In genomic region chr3:87082806-87083440, GRCh38 we compare ENCODE assay signal across 8 cellular contexts.
A peak's percentile ranks its signal among the peaks of the same experiment; 100 is the strongest.
DNase-seq lines count a peak whose midpoint lies in the region; ATAC-seq and TF ChIP-seq lines count a peak whose summit lies in the region.

No MANE protein-coding gene starts in this region.

- H3K27ac ChIP-seq in foreskin keratinocyte: no peak overlapping the region
- H3K27ac ChIP-seq in CD8-positive, alpha-beta T cell (ENCODE audit: low read depth, low read length): no peak overlapping the region

- H3K9me3 ChIP-seq in CD8-positive, alpha-beta T cell (ENCODE audit: low read length): no peaks in the 10 kb centered on the region

- H3K4me1 ChIP-seq in foreskin keratinocyte: no peaks in the 10 kb centered on the region
- no peaks in the 10 kb centered on the region for H3K4me1 ChIP-seq in CD8-positive, alpha-beta T cell (ENCODE audit: insufficient read depth, low read length)

- CTCF ChIA-PET in CD8-positive, alpha-beta T cell (lab: Charles Lee): no interaction called here

- intact Hi-C loops in CD8-positive, alpha-beta T cell (cut with DNase I, micrococcal nuclease): no loop called here

- no peaks in the 10 kb centered on the region for H3K36me3 Mint-ChIP-seq in CD8-positive, alpha-beta T cell

- no peaks in the 10 kb centered on the region for H3K4me1 Mint-ChIP-seq in CD8-positive, alpha-beta T cell (ENCODE audit: low read depth)

- no peaks in the 10 kb centered on the region for H3K36me3 ChIP-seq in CD8-positive, alpha-beta T cell (ENCODE audit: insufficient read depth, low read length)

- no peaks in the 10 kb centered on the region for H3K27me3 Mint-ChIP-seq in CD8-positive, alpha-beta T cell (ENCODE audit: low read depth)

- H3K4me3 Mint-ChIP-seq in CD8-positive, alpha-beta T cell: no peak overlapping the region

- peak; percentile 69 for DNase-seq in EL
- DNase-seq in LHCN-M2 (ENCODE audit: low read depth): peak; percentile 72
- DNase-seq in SKM-1 (lab: John Stamatoyannopoulos, UW; ENCODE audit: unreplicated experiment): peak; percentile 60
- peak in 1 of 2 donors; percentile 52 for DNase-seq in foreskin keratinocyte
- peak; percentile 7 for DNase-seq in pulmonary artery endothelial cell (ENCODE audit: low read depth, low spot score)
- no peak for DNase-seq in CD8-positive, alpha-beta T cell
- no peak for DNase-seq in stimulated activated CD4-positive, alpha-beta T cell treated with anti-CD3 and anti-CD28 coated beads, Interleukin-4, amount 100 ng/mL, for 4 hours

- peak; percentile 84 for TF ChIP-seq CTCF in foreskin keratinocyte (conservative IDR thresholded peaks at IDR 0.05)
- TF ChIP-seq CTCF in CD8-positive, alpha-beta T cell (IDR thresholded peaks at IDR 0.05): no peak

- POLR2A ChIA-PET in CD8-positive, alpha-beta T cell (lab: Charles Lee): no interaction called here

- no peaks in the 10 kb centered on the region for H3K27me3 ChIP-seq in foreskin keratinocyte
- no peaks in the 10 kb centered on the region for H3K27me3 ChIP-seq in CD8-positive, alpha-beta T cell (ENCODE audit: insufficient read depth, low read length)

- ATAC-seq in GM21723 (IDR thresholded peaks at IDR 0.05; ENCODE audit: unreplicated experiment) (peak; percentile 80), foreskin keratinocyte (peak; percentile 90)
- ATAC-seq in CD8-positive, alpha-beta T cell: no peak

- no peaks in the 10 kb centered on the region for H3K9me3 Mint-ChIP-seq in CD8-positive, alpha-beta T cell

- no peak overlapping the region for H3K27ac Mint-ChIP-seq in CD8-positive, alpha-beta T cell

- no peak overlapping the region for H3K4me3 ChIP-seq in CD8-positive, alpha-beta T cell (ENCODE audit: low read depth, low read length)

Comparison
In these comparisons a context has a peak if more than half of its experiments do, and no peak if none do; other contexts are left out.
1. DNase-seq: peak in EL (single experiment), LHCN-M2 (single experiment), SKM-1 (single experiment) and pulmonary artery endothelial cell (single experiment); none in CD8-positive, alpha-beta T cell (0 of 7) and stimulated activated CD4-positive, alpha-beta T cell treated with anti-CD3 and anti-CD28 coated beads, Interleukin-4, amount 100 ng/mL, for 4 hours (0 of 2).